In genomic region chr17:47821031-47821423, GRCh38 we compare ENCODE assay signal across 8 cellular contexts. TPM values are rescaled to one million over a fixed set of nuclear protein-coding genes. Genes with fewer than 3 reads are reported as not detected.
DNase-seq lines count a peak whose midpoint lies in the region; ATAC-seq, FAIRE-seq and TF ChIP-seq lines count a peak whose summit lies in the region.

No MANE protein-coding gene starts in this region.

- H3K27me3 Mint-ChIP-seq in central memory CD8-positive, alpha-beta T cell = no peaks in the 10 kb centered on the region

- DNase-seq in AG10803 (ENCODE audit: low read depth) (no peak), urothelium cell line (ENCODE audit: low spot score) (no peak), GM10266 (ENCODE audit: extremely low spot score) (no peak), HUDEP-2 (lab: John Stamatoyannopoulos, UW; ENCODE audit: unreplicated experiment in 76 of 76) (no peak)
- DNase-seq in central memory CD8-positive, alpha-beta T cell (ENCODE audit: low spot score in 2 of 2) = no peak

- ATAC-seq in central memory CD8-positive, alpha-beta T cell (replicated peaks; ENCODE audit: extremely low read depth, poor library complexity, severe bottlenecking) = no peak
- ATAC-seq in HG03342 (IDR thresholded peaks at IDR 0.05; ENCODE audit: unreplicated experiment) = no peak

- FAIRE-seq in urothelium cell line (lab: Jason Lieb, UNC) = no peak

- H3K27me3 ChIP-seq in HUES64 (ENCODE audit: insufficient read depth, low read length) (no peaks in the 10 kb centered on the region), muscle layer of duodenum (ENCODE audit: low read depth, low read length) (no peaks in the 10 kb centered on the region)

- peak overlapping the region; percentile 66 for H3K9ac ChIP-seq in HUES64 (ENCODE audit: low read depth, low read length)

- H3K4me3 ChIP-seq in AG10803 (ENCODE audit: low read length) (peak overlapping the region; percentile 77), HUES64 (ENCODE audit: low read length) (peak overlapping the region; percentile 83), muscle layer of duodenum (ENCODE audit: low read depth in 1 of 2, low read length in 2 of 2) (peak overlapping the region; percentile 78 to 83)

- H3K27ac ChIP-seq in HUES64 (ENCODE audit: low read depth, low read length) = no peak overlapping the region
- peak overlapping the region; percentile 80 for H3K27ac ChIP-seq in muscle layer of duodenum (ENCODE audit: low read length)

- WGBS in HUES64 = 14% methylated on average over 4 of the region's 4 CpGs

- no peak for TF ChIP-seq CTCF in AG10803 (conservative IDR thresholded peaks at IDR 0.05; ENCODE audit: low read length)
- no peak for TF ChIP-seq CTCF in GM10266 (IDR thresholded peaks at IDR 0.05; ENCODE audit: control insufficient read depth, insufficient read depth, low read depth, missing control alignments)

- H3K9me3 ChIP-seq in HUES64 (ENCODE audit: insufficient read depth, low read depth, low read length) (no peaks in the 10 kb centered on the region), muscle layer of duodenum (ENCODE audit: control insufficient read depth in 1 of 2, low read length in 2 of 2) (no peaks in the 10 kb centered on the region)

- H3K36me3 Mint-ChIP-seq in central memory CD8-positive, alpha-beta T cell (ENCODE audit: insufficient read depth) = peaks cover 59% of the 10 kb centered on the region

- peak overlapping the region; percentile 91 for H3K27ac Mint-ChIP-seq in central memory CD8-positive, alpha-beta T cell (ENCODE audit: low read depth)

- H3K4me1 Mint-ChIP-seq in central memory CD8-positive, alpha-beta T cell = peaks cover 29% of the 10 kb centered on the region

- H3K36me3 ChIP-seq in HUES64 (ENCODE audit: insufficient read depth, low read length) (peaks cover 25% of the 10 kb centered on the region), muscle layer of duodenum (ENCODE audit: control insufficient read depth in 1 of 2, insufficient read depth in 2 of 2, low read length in 2 of 2) (peaks cover 39 to 47% of the 10 kb centered on the region in 2 donors)

- H3K4me1 ChIP-seq in HUES64 (ENCODE audit: insufficient read depth, low read length) = peaks cover 4% of the 10 kb centered on the region
- H3K4me1 ChIP-seq in muscle layer of duodenum (ENCODE audit: control insufficient read depth in 1 of 2, insufficient read depth in 2 of 2, low read length in 2 of 2) = peaks cover 10 to 24% of the 10 kb centered on the region in 2 donors

- peak overlapping the region; percentile 95 for H3K4me3 Mint-ChIP-seq in central memory CD8-positive, alpha-beta T cell

- no peaks in the 10 kb centered on the region for H3K9me3 Mint-ChIP-seq in central memory CD8-positive, alpha-beta T cell

RNA-seq across cellular contexts. Expression of gene OSBPL7, which starts 0.6 kb away (rescaled TPM):
- 5.1 TPM for polyA plus RNA-seq in HUES64 (2013, experiment 1 of 2)
- polyA plus RNA-seq in HUES64 (2013, experiment 2 of 2) = 5.9 TPM

RNA-seq across cellular contexts. Expression of gene MRPL10, which starts 10.3 kb away (rescaled TPM):
- 61.3 TPM for polyA plus RNA-seq in HUES64 (2013, experiment 1 of 2)
- polyA plus RNA-seq in HUES64 (2013, experiment 2 of 2) = 74.4 TPM

RNA-seq across cellular contexts. Expression of gene LRRC46, which starts 10.4 kb away (rescaled TPM):
- polyA plus RNA-seq in HUES64 (2013, experiment 1 of 2) = 0.50 TPM
- polyA plus RNA-seq in HUES64 (2013, experiment 2 of 2) = 0.51 TPM

RNA-seq across cellular contexts. Expression of gene SCRN2, which starts 20.0 kb away (rescaled TPM):
- polyA plus RNA-seq in HUES64 (2013, experiment 1 of 2) = 24.4 TPM
- 30.1 TPM for polyA plus RNA-seq in HUES64 (2013, experiment 2 of 2)

RNA-seq across cellular contexts. Expression of gene SP6, which starts 29.9 kb away (rescaled TPM):
- polyA plus RNA-seq in HUES64 (2013, experiment 1 of 2) = 1.6 TPM
- polyA plus RNA-seq in HUES64 (2013, experiment 2 of 2) = 2.5 TPM
